1 cellular context compared by ENCODE assay signal in the genomic region with DNA sequence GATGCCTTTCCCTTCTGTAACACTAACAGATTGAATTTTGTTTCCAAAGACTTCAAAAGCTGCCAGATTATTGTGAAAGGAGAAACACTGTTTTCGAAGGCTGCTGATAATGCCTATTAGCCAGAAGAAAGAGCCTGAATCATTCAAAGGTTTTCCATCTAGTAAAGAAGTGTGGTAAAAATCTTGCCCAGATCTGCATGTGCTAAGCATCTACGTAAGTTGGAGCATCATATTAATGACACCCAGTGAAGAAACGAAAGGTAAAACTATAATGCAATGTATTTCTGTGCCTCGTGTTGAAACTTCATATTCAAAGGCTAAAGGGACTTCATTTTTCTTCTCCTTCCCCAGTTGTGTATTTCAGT.
TF ChIP-seq lines count a peak whose summit lies in the region.

No MANE protein-coding gene starts in this region.

TF ChIP-seq in HepG2, 621 proteins besides CTCF, POLR2A, EP300 and RAD21 (continued from another document):
- no peak for TF ChIP-seq POGK (CRISPR knock-in tag; conservative IDR thresholded peaks at IDR 0.05)
- no peak for TF ChIP-seq GPBP1L1 (CRISPR knock-in tag; IDR thresholded peaks at IDR 0.05)
- no peak for TF ChIP-seq MXD1 (CRISPR knock-in tag; IDR thresholded peaks at IDR 0.05)
